Comparison of ENCODE assay signal across 16 cellular contexts in genomic region chr5:149283611-149284480, GRCh38. TPM values are rescaled to one million over a fixed set of nuclear protein-coding genes. Genes with fewer than 3 reads are reported as not detected.
DNase-seq lines count a peak whose midpoint lies in the region; ATAC-seq lines count a peak whose summit lies in the region.
"Had no signal": no experiment of that assay in that cellular context is flagged by ENCODE, and none has a peak within 500 bp of the region (broad histone marks: within the 10 kb centered on the region; RNA-seq: fewer than 3 reads in every experiment).

No MANE protein-coding gene starts in this region.

- peak overlapping the region; percentile 22; the same call in 1 of the 2 replicates for H3K4me3 ChIP-seq in Karpas-422 (ENCODE audit: low read length)
- H3K4me3 ChIP-seq: SJSA1 had no signal

- no peaks in the 10 kb centered on the region for H4K20me1 ChIP-seq in Karpas-422 (ENCODE audit: insufficient read depth, low read depth, low read length)

- H3K4me2 ChIP-seq in Karpas-422 (ENCODE audit: low read depth, low read length, poor library complexity, severe bottlenecking): peak overlapping the region; percentile 35

- H3K4me1 ChIP-seq in Karpas-422 (ENCODE audit: low read length): peaks cover 16% of the 10 kb centered on the region

- DNase-seq in AG08395 (ENCODE audit: low spot score) (peak; percentile 42), Karpas-422 (no peak), SHP77 (lab: John Stamatoyannopoulos, UW) (peak; percentile 58 to 66), left kidney (ENCODE audit: low read depth, low spot score) (peak; percentile 41), cortex of kidney (lab: John Stamatoyannopoulos, UW) (no peak), sciatic nerve (ENCODE audit: low spot score) (no peak)
- DNase-seq: activated B cell treated with CpG ODN at 0.5 μM for 24 hours; activated T-cell treated with anti-CD3 and anti-CD28 coated beads, Interleukin-2, amount 50 U/mL, for 1 hour; anterior cingulate cortex; naive thymus-derived CD8-positive, alpha-beta T cell; NCI-H1694; stimulated activated CD4-positive, alpha-beta T cell treated with anti-CD3 and anti-CD28 coated beads, Interleukin-12 subunit alpha, Interleukin-12 subunit beta, amount 100 ng/mL, for 4 hours had no signal

- H3K27me3 ChIP-seq in Karpas-422 (ENCODE audit: low read length): no peaks in the 10 kb centered on the region
- H3K27me3 ChIP-seq: SJSA1 had no signal

- H2AFZ ChIP-seq in Karpas-422 (ENCODE audit: low read length): no peak overlapping the region

- H3K9me3 ChIP-seq in Karpas-422 (ENCODE audit: low read length): no peaks in the 10 kb centered on the region
- H3K9me3 ChIP-seq: SJSA1 had no signal

- H3K9me2 ChIP-seq in Karpas-422 (replicated peaks; ENCODE audit: insufficient read depth, low read length): no peaks in the 10 kb centered on the region

- H3K27ac ChIP-seq in Karpas-422 (ENCODE audit: low read length): no peak overlapping the region
- H3K27ac ChIP-seq: C4-2B, SJSA1 had no signal

- no peaks in the 10 kb centered on the region; the same call in 1 of the 2 replicates for H3K36me3 ChIP-seq in Karpas-422 (ENCODE audit: insufficient read depth, low read length)

- ATAC-seq in GM21723 (IDR thresholded peaks at IDR 0.05; ENCODE audit: unreplicated experiment) (no peak), sciatic nerve (no peak), HG03196 (IDR thresholded peaks at IDR 0.05; ENCODE audit: unreplicated experiment) (no peak)
- ATAC-seq: naive thymus-derived CD8-positive, alpha-beta T cell had no signal

- intact Hi-C loops in sciatic nerve (cut with DNase I): no loop called here

- H3K9ac ChIP-seq in Karpas-422 (ENCODE audit: low read length): 0 out of 2 replicates have a peak overlapping the region, but pooled peaks have one; percentile 13

- H3K79me2 ChIP-seq in Karpas-422 (ENCODE audit: low read length): no peaks in the 10 kb centered on the region

RNA-seq across cellular contexts. Expression of gene AFAP1L1, which starts 12.2 kb away (rescaled TPM):
- total RNA-seq in Karpas-422 (2014; rRNA removed; shearing (Covaris generic); ENCODE audit: low replicate concordance): 1.6 TPM in 1 of 2 replicates, not detected in the other
- total RNA-seq in sciatic nerve: 54.8 TPM
- total RNA-seq: activated B cell treated with CpG ODN at 0.5 μM for 24 hours had no signal

Comparison
In these comparisons a context has a peak if more than half of its experiments do, and no peak if none do; other contexts are left out.
1. DNase-seq: peak in AG08395 (single experiment), SHP77 (2 of 2) and left kidney (single experiment); none in Karpas-422 (single experiment), cortex of kidney (single experiment) and sciatic nerve (single experiment).
2. RNA of gene AFAP1L1, which starts 12.2 kb away (total RNA-seq): 54.8 TPM in sciatic nerve (single experiment); 1.6 TPM in Karpas-422; every median in the first group is over 10 times any median in the second.